ENCODE assay signal across 11 cellular contexts in genomic region chr5:1343315-1343751, GRCh38. TPM values are rescaled to one million over a fixed set of nuclear protein-coding genes. Genes with fewer than 3 reads are reported as not detected.
A peak's percentile ranks its signal among the peaks of the same experiment; 100 is the strongest.
DNase-seq lines count a peak whose midpoint lies in the region; ATAC-seq and TF ChIP-seq lines count a peak whose summit lies in the region.
"Had no signal": no experiment of that assay in that cellular context is flagged by ENCODE, and none has a peak within 500 bp of the region (broad histone marks: within the 10 kb centered on the region; RNA-seq: fewer than 3 reads in every experiment).

No MANE protein-coding gene starts in this region.

- H3K4me1 Mint-ChIP-seq in activated naive CD8-positive, alpha-beta T cell treated with anti-CD3 and anti-CD28 coated beads, Interleukin-2, amount 10 ng/mL, durations not matched to agents 7 days and 5 days = peaks cover 18% of the 10 kb centered on the region

- H3K27me3 Mint-ChIP-seq in activated naive CD8-positive, alpha-beta T cell treated with anti-CD3 and anti-CD28 coated beads, Interleukin-2, amount 10 ng/mL, durations not matched to agents 7 days and 5 days = no peaks in the 10 kb centered on the region

- TF ChIP-seq CTCF in AG04449 (IDR thresholded peaks at IDR 0.05; ENCODE audit: insufficient read depth, low read length, missing control alignments) (no peak), HEK293 (tag by site-specific recombination; IDR thresholded peaks at IDR 0.05) (no peak)

- H3K36me3 Mint-ChIP-seq in activated naive CD8-positive, alpha-beta T cell treated with anti-CD3 and anti-CD28 coated beads, Interleukin-2, amount 10 ng/mL, durations not matched to agents 7 days and 5 days = peaks cover 15% of the 10 kb centered on the region

- peaks cover 28 to 53% of the 10 kb centered on the region in 2 experiments for H3K36me3 ChIP-seq in HEK293 (ENCODE audit: control insufficient read depth in 2 of 2, insufficient read depth in 1 of 2, low read length in 2 of 2)
- peaks cover 47% of the 10 kb centered on the region for H3K36me3 ChIP-seq in mesodermal cell (ENCODE audit: control insufficient read depth, insufficient read depth, low read length)
- no peaks in the 10 kb centered on the region for H3K36me3 ChIP-seq in SJCRH30

- no peaks in the 10 kb centered on the region for H3K27me3 ChIP-seq in SJCRH30

- H3K27ac Mint-ChIP-seq in activated naive CD8-positive, alpha-beta T cell treated with anti-CD3 and anti-CD28 coated beads, Interleukin-2, amount 10 ng/mL, durations not matched to agents 7 days and 5 days = peak overlapping the region; percentile 59

- peak overlapping the region; percentile 88 for H3K4me3 ChIP-seq in AG04449 (ENCODE audit: low read depth, low read length)
- peak overlapping the region; percentile 91 for H3K4me3 ChIP-seq in HEK293 (ENCODE audit: low read depth, low read length)
- H3K4me3 ChIP-seq in mesodermal cell (ENCODE audit: extremely low read depth, insufficient read depth, low read length, poor library complexity, severe bottlenecking) = peak overlapping the region; percentile 61
- H3K4me3 ChIP-seq in SJCRH30 = no peak overlapping the region

- no peaks in the 10 kb centered on the region for H3K9me3 ChIP-seq in HEK293 (ENCODE audit: control insufficient read depth, insufficient read depth, low read depth, low read length)
- H3K9me3 ChIP-seq in mesodermal cell (ENCODE audit: control insufficient read depth, low read length) = no peaks in the 10 kb centered on the region
- H3K9me3 ChIP-seq in SJCRH30 (replicated peaks) = no peaks in the 10 kb centered on the region

- H3K27ac ChIP-seq in HEK293 (ENCODE audit: extremely low read depth, low read depth, low read length) = no peak overlapping the region
- no peak overlapping the region for H3K27ac ChIP-seq in mesodermal cell (ENCODE audit: low read depth, low read length, severe bottlenecking)
- H3K27ac ChIP-seq in SJCRH30 = no peak overlapping the region

- H3K4me1 ChIP-seq in HEK293 (ENCODE audit: control insufficient read depth, insufficient read depth, low read length) (peaks cover 7% of the 10 kb centered on the region; the same call in 1 of the 2 replicates), mesodermal cell (ENCODE audit: control insufficient read depth, insufficient read depth, low read length, poor library complexity, severe bottlenecking) (peaks cover 13% of the 10 kb centered on the region), SJCRH30 (no peaks in the 10 kb centered on the region)

- ATAC-seq in activated naive CD8-positive, alpha-beta T cell treated with anti-CD3 and anti-CD28 coated beads, Interleukin-2, amount 10 ng/mL, durations not matched to agents 7 days and 5 days (ENCODE audit: low read depth) = no peak

- peak overlapping the region; percentile 27 for H3K4me3 Mint-ChIP-seq in activated naive CD8-positive, alpha-beta T cell treated with anti-CD3 and anti-CD28 coated beads, Interleukin-2, amount 10 ng/mL, durations not matched to agents 7 days and 5 days

- CTCF ChIA-PET in AG04449 (lab: Yijun Ruan, JAX) (interaction anchor here (1.1 kb wide), 1 partner anchor 16 kb away, joined by 3 read pairs; no protein-coding TSS in a partner anchor), HEK293 (lab: Yijun Ruan, JAX) (interaction anchor here (0.5 to 1.1 kb wide), 3 partner anchors 169 to 322 kb away, joined by 3 to 4 read pairs (median 3); no protein-coding TSS in a partner anchor), HEK293T (lab: Yijun Ruan, JAX) (interaction anchor here (0.7 kb wide), 1 partner anchor 310 kb away, joined by 3 read pairs; no protein-coding TSS in a partner anchor)

- POLR2A ChIA-PET in AG04449 (lab: Yijun Ruan, JAX) = no interaction called here
- POLR2A ChIA-PET in HEK293 (lab: Yijun Ruan, JAX) = interaction anchor here (1.5 to 4.1 kb wide), 2 partner anchors 16 to 226 kb away, joined by 4 to 37 read pairs; no protein-coding TSS in a partner anchor
- POLR2A ChIA-PET in activated naive CD8-positive, alpha-beta T cell treated with anti-CD3 and anti-CD28 coated beads, Interleukin-2, amount 10 ng/mL, durations not matched to agents 7 days and 5 days (lab: Charles Lee) = interaction anchor here (1.8 kb wide), 1 partner anchor 9 kb away, joined by 4 read pairs; no protein-coding TSS in a partner anchor
- POLR2A ChIA-PET in HEK293T (lab: Yijun Ruan, JAX) = interaction anchor here (0.8 kb wide), 1 partner anchor 291 kb away, joined by 4 read pairs; no protein-coding TSS in a partner anchor

- WGBS in mesodermal cell (ENCODE audit: insufficient coverage in 2 of 2), 2 experiments = 100% methylated on average over 5 to 7 of the region's 9 CpGs

- H3K9me3 Mint-ChIP-seq in activated naive CD8-positive, alpha-beta T cell treated with anti-CD3 and anti-CD28 coated beads, Interleukin-2, amount 10 ng/mL, durations not matched to agents 7 days and 5 days = no peaks in the 10 kb centered on the region

- DNase-seq in AG04449 (ENCODE audit: low read depth, low spot score) (no peak), kidney glomerular epithelial cell (lab: John Stamatoyannopoulos, UW) (no peak), DMS 273 (lab: John Stamatoyannopoulos, UW; ENCODE audit: unreplicated experiment) (no peak), SJCRH30 (no peak), HEK293T (ENCODE audit: extremely low spot score) (no peak)
- DNase-seq in activated naive CD8-positive, alpha-beta T cell treated with anti-CD3 and anti-CD28 coated beads, Interleukin-2, amount 10 ng/mL, durations not matched to agents 7 days and 5 days = no peak
- DNase-seq: activated CD4-positive, alpha-beta T cell treated with anti-CD3 and anti-CD28 coated beads, Interleukin-2, amount 50 U/mL, for 48 hours; DMS53; mesendoderm had no signal

TF ChIP-seq in HEK293, 187 proteins besides CTCF, POLR2A, EP300 and RAD21 (continues in another document):
- TF ChIP-seq KLF8 (tag by site-specific recombination; IDR thresholded peaks at IDR 0.05) (no peak), ZNF585B (tag by site-specific recombination; IDR thresholded peaks at IDR 0.05) (no peak), ZNF239 (tag by site-specific recombination; IDR thresholded peaks at IDR 0.05) (no peak), ZNF416 (tag by site-specific recombination; IDR thresholded peaks at IDR 0.05) (no peak), ZNF146 (tag by site-specific recombination; IDR thresholded peaks at IDR 0.05) (no peak), SP7 (tag by site-specific recombination; IDR thresholded peaks at IDR 0.05) (no peak), EGR2 (tag by site-specific recombination; IDR thresholded peaks at IDR 0.05; ENCODE audit: low read depth) (no peak), ZSCAN30 (tag by site-specific recombination; IDR thresholded peaks at IDR 0.05) (no peak), ZNF311 (tag by site-specific recombination; IDR thresholded peaks at IDR 0.05; ENCODE audit: borderline replicate concordance) (no peak), ZNF660 (tag by site-specific recombination; IDR thresholded peaks at IDR 0.05) (no peak), ZNF18 (tag by site-specific recombination; IDR thresholded peaks at IDR 0.05) (no peak)

TF ChIP-seq in HEK293T, 16 proteins besides CTCF, POLR2A, EP300 and RAD21:
- TF ChIP-seq SUZ12 (IDR thresholded peaks at IDR 0.05) = no peak
- TF ChIP-seq FOXA1 (IDR thresholded peaks at IDR 0.05) = no peak
- no peak for TF ChIP-seq ARNT (IDR thresholded peaks at IDR 0.05)
- TF ChIP-seq NFRKB (IDR thresholded peaks at IDR 0.05) = no peak
- TF ChIP-seq HDGF (IDR thresholded peaks at IDR 0.05; ENCODE audit: borderline replicate concordance) = no peak
- no peak for TF ChIP-seq PKNOX1 (IDR thresholded peaks at IDR 0.05)
- TF ChIP-seq CTBP1 (IDR thresholded peaks at IDR 0.05; ENCODE audit: borderline replicate concordance) = no peak
- no peak for TF ChIP-seq SP1 (IDR thresholded peaks at IDR 0.05)
- TF ChIP-seq ELF4 (IDR thresholded peaks at IDR 0.05) = no peak
- TF ChIP-seq FOXM1 (IDR thresholded peaks at IDR 0.05; ENCODE audit: borderline replicate concordance) = no peak
- TF ChIP-seq FOXK2 (IDR thresholded peaks at IDR 0.05) = no peak
- no peak for TF ChIP-seq LEF1 (IDR thresholded peaks at IDR 0.05; ENCODE audit: borderline replicate concordance)
- TF ChIP-seq BHLHE40 (IDR thresholded peaks at IDR 0.05; ENCODE audit: borderline replicate concordance) = no peak
- no peak for TF ChIP-seq ZNF384 (IDR thresholded peaks at IDR 0.05)
- no peak for TF ChIP-seq L3MBTL2 (conservative IDR thresholded peaks at IDR 0.05)
- TF ChIP-seq TARDBP (IDR thresholded peaks at IDR 0.05) = no peak

RNA-seq across cellular contexts. Expression of gene CLPTM1L, which starts 1.6 kb away (rescaled TPM):
- total RNA-seq in activated naive CD8-positive, alpha-beta T cell treated with anti-CD3 and anti-CD28 coated beads, Interleukin-2, amount 10 ng/mL, durations not matched to agents 7 days and 5 days = 10 to 100 TPM; 80.9 to 82.7 TPM
- polyA plus RNA-seq in mesodermal cell (2013, experiment 1 of 2) = 105 TPM
- 97.3 TPM for polyA plus RNA-seq in mesodermal cell (2013, experiment 2 of 2)
- 83.2 and 93.4 TPM in 2 replicates for total RNA-seq in SJCRH30 (2014; rRNA removed; shearing (Covaris generic))

RNA-seq across cellular contexts. Expression of gene TERT, which starts 48.5 kb away (rescaled TPM):
- total RNA-seq in activated naive CD8-positive, alpha-beta T cell treated with anti-CD3 and anti-CD28 coated beads, Interleukin-2, amount 10 ng/mL, durations not matched to agents 7 days and 5 days = under 1 TPM in 1 of 2 experiments, not detected in 1; 0.36 TPM
- polyA plus RNA-seq in mesodermal cell (2013, experiment 1 of 2) = 0.96 TPM
- 0.46 TPM for polyA plus RNA-seq in mesodermal cell (2013, experiment 2 of 2)
- total RNA-seq in SJCRH30 (2014; rRNA removed; shearing (Covaris generic)) = not detected in 2 replicates
